8 cellular contexts compared by ENCODE assay signal in genomic region chr4:44425614-44426208, GRCh38. TPM values are rescaled to one million over a fixed set of nuclear protein-coding genes. Genes with fewer than 3 reads are reported as not detected.
DNase-seq lines count a peak whose midpoint lies in the region; ATAC-seq and TF ChIP-seq lines count a peak whose summit lies in the region.
"Had no signal": no experiment of that assay in that cellular context is flagged by ENCODE, and none has a peak within 500 bp of the region (broad histone marks: within the 10 kb centered on the region; RNA-seq: fewer than 3 reads in every experiment).

No MANE protein-coding gene starts in this region.

- H3K36me3 ChIP-seq in OCI-LY3 (replicated peaks; ENCODE audit: low read depth, low read length) (no peaks in the 10 kb centered on the region), prostate gland (no peaks in the 10 kb centered on the region)

- DNase-seq in HEK293T (ENCODE audit: extremely low spot score): peak; percentile 7
- no peak for DNase-seq in epithelial cell of proximal tubule (ENCODE audit: low read depth)
- no peak for DNase-seq in retinal pigment epithelial cell (ENCODE audit: low read depth)
- no peak for DNase-seq in prostate gland (ENCODE audit: low spot score)
- no peak for DNase-seq in NCI-H774 (lab: John Stamatoyannopoulos, UW)

- H3K27me3 ChIP-seq in OCI-LY3 (ENCODE audit: low read depth, low read length): no peaks in the 10 kb centered on the region
- H3K27me3 ChIP-seq in prostate gland (replicated peaks; ENCODE audit: insufficient read depth): no peaks in the 10 kb centered on the region

- H4K20me1 ChIP-seq in OCI-LY3 (ENCODE audit: insufficient read depth, low read length): no peaks in the 10 kb centered on the region

- POLR2A ChIA-PET in HEK293T (lab: Yijun Ruan, JAX): no interaction called here

- TF ChIP-seq CTCF in OCI-LY3 (IDR thresholded peaks at IDR 0.05; ENCODE audit: low read depth, low read length) (peak; percentile 60), epithelial cell of proximal tubule (conservative IDR thresholded peaks at IDR 0.05; ENCODE audit: low read depth, low read length) (peak; percentile 64), retinal pigment epithelial cell (conservative IDR thresholded peaks at IDR 0.05; ENCODE audit: low read depth, low read length) (peak; percentile 77), prostate gland (IDR thresholded peaks at IDR 0.05) (peak in 1 of 4 experiments; percentile 28)

- H3K9me3 ChIP-seq in OCI-LY3 (ENCODE audit: insufficient read depth, low read length): no peaks in the 10 kb centered on the region
- H3K9me3 ChIP-seq in prostate gland: no peaks in the 10 kb centered on the region

- H3K4me1 ChIP-seq in OCI-LY3 (ENCODE audit: low read length): no peaks in the 10 kb centered on the region
- no peaks in the 10 kb centered on the region for H3K4me1 ChIP-seq in prostate gland (replicated peaks)

- H3K4me3 ChIP-seq in OCI-LY3 (ENCODE audit: low read length) (no peak overlapping the region), epithelial cell of proximal tubule (ENCODE audit: low read depth, low read length) (no peak overlapping the region), retinal pigment epithelial cell (ENCODE audit: low read length) (no peak overlapping the region), prostate gland (no peak overlapping the region)

- no peaks in the 10 kb centered on the region for H3K79me2 ChIP-seq in OCI-LY3 (ENCODE audit: low read length)

- TF ChIP-seq POLR2A in prostate gland (IDR thresholded peaks at IDR 0.05): no peak

- peak overlapping the region; percentile 18; the same call in 1 of the 2 replicates for H2AFZ ChIP-seq in OCI-LY3 (ENCODE audit: low read depth, low read length)

- H3K9ac ChIP-seq in OCI-LY3 (ENCODE audit: low read length): no peak overlapping the region

- intact Hi-C loops in prostate gland (cut with DNase I): no loop called here

- CTCF ChIA-PET in HEK293T (lab: Yijun Ruan, JAX): interaction anchor here (0.6 to 1.0 kb wide), 2 partner anchors 338 to 646 kb away, joined by 3 to 4 read pairs; no protein-coding TSS in a partner anchor

- 48% methylated on average over 2 of the region's 2 CpGs for WGBS in prostate gland

- no peak overlapping the region for H3K27ac ChIP-seq in OCI-LY3 (ENCODE audit: low read length)
- H3K27ac ChIP-seq in prostate gland: no peak overlapping the region

- ATAC-seq in GM18511 (IDR thresholded peaks at IDR 0.05; ENCODE audit: unreplicated experiment): no peak
- ATAC-seq: sciatic nerve had no signal

- no peak overlapping the region for H3K4me2 ChIP-seq in OCI-LY3 (ENCODE audit: low read length)

TF ChIP-seq in HEK293T, 16 proteins besides CTCF, POLR2A, EP300 and RAD21:
- no peak for TF ChIP-seq ZNF384 (IDR thresholded peaks at IDR 0.05)
- TF ChIP-seq ARNT (IDR thresholded peaks at IDR 0.05): no peak
- TF ChIP-seq LEF1 (IDR thresholded peaks at IDR 0.05; ENCODE audit: borderline replicate concordance): no peak
- no peak for TF ChIP-seq FOXK2 (IDR thresholded peaks at IDR 0.05)
- no peak for TF ChIP-seq TARDBP (IDR thresholded peaks at IDR 0.05)
- TF ChIP-seq SP1 (IDR thresholded peaks at IDR 0.05): no peak
- TF ChIP-seq CTBP1 (IDR thresholded peaks at IDR 0.05; ENCODE audit: borderline replicate concordance): no peak
- no peak for TF ChIP-seq NFRKB (IDR thresholded peaks at IDR 0.05)
- no peak for TF ChIP-seq BHLHE40 (IDR thresholded peaks at IDR 0.05; ENCODE audit: borderline replicate concordance)
- no peak for TF ChIP-seq FOXA1 (IDR thresholded peaks at IDR 0.05)
- no peak for TF ChIP-seq L3MBTL2 (conservative IDR thresholded peaks at IDR 0.05)
- no peak for TF ChIP-seq FOXM1 (IDR thresholded peaks at IDR 0.05; ENCODE audit: borderline replicate concordance)
- no peak for TF ChIP-seq HDGF (IDR thresholded peaks at IDR 0.05; ENCODE audit: borderline replicate concordance)
- TF ChIP-seq PKNOX1 (IDR thresholded peaks at IDR 0.05): no peak
- TF ChIP-seq ELF4 (IDR thresholded peaks at IDR 0.05): no peak
- no peak for TF ChIP-seq SUZ12 (IDR thresholded peaks at IDR 0.05)

RNA-seq across cellular contexts. Expression of gene KCTD8, which starts 22.9 kb away (rescaled TPM):
- total RNA-seq in epithelial cell of proximal tubule: not detected in 2 replicates
- 1 to 10 TPM in 1 of 2 donors, under 1 TPM in 1; 0.46 to 1.9 TPM for total RNA-seq in prostate gland
